Comparison of ENCODE assay signal across 10 cellular contexts in genomic region chr2:218980800-218981389, GRCh38. TPM values are rescaled to one million over a fixed set of nuclear protein-coding genes. Genes with fewer than 3 reads are reported as not detected.
DNase-seq lines count a peak whose midpoint lies in the region; TF ChIP-seq lines count a peak whose summit lies in the region.
"Had no signal": no experiment of that assay in that cellular context is flagged by ENCODE, and none has a peak within 500 bp of the region (broad histone marks: within the 10 kb centered on the region; RNA-seq: fewer than 3 reads in every experiment).

No MANE protein-coding gene starts in this region.

- H3K4me3 ChIP-seq in ovary = peak overlapping the region; percentile 4

- H3K4me3 Mint-ChIP-seq in brain = peak overlapping the region; percentile 75 to 85 (median 82)

- peak; percentile 28 for DNase-seq in NCI-H748 (lab: John Stamatoyannopoulos, UW; ENCODE audit: unreplicated experiment)
- no peak for DNase-seq in NCI-H748 treated with DMSO at 0.1 percent for 48 hours (lab: John Stamatoyannopoulos, UW)
- peak; percentile 6 for DNase-seq in HuH-7.5 (ENCODE audit: low spot score)
- DNase-seq in ovary = no peak
- no peak for DNase-seq in NCI-H146 treated with DMSO at 0.1 percent for 48 hours (lab: John Stamatoyannopoulos, UW; ENCODE audit: unreplicated experiment)
- no peak for DNase-seq in activated effector memory CD4-positive, alpha-beta T cell treated with Interleukin-2 at 50 U/mL for 16 hours
- DNase-seq in dedifferentiated amniotic fluid mesenchymal stem cell (ENCODE audit: extremely low spot score) = no peak

- H3K27ac ChIP-seq in ovary = no peak overlapping the region
- H3K27ac ChIP-seq: gastroesophageal sphincter had no signal

- H3K27ac Mint-ChIP-seq in brain = peak overlapping the region in 3 of 5 experiments; percentile 9 to 68 (median 36)

- peaks cover 92% of the 10 kb centered on the region for H3K27me3 Mint-ChIP-seq in brain

- TF ChIP-seq CTCF in brain (conservative IDR thresholded peaks at IDR 0.05) (peak in 1 of 2 experiments; percentile 37), ovary (IDR thresholded peaks at IDR 0.05) (no peak)

- H3K36me3 Mint-ChIP-seq in brain = no peaks in the 10 kb centered on the region

- no peaks in the 10 kb centered on the region for H3K36me3 ChIP-seq in ovary
- H3K36me3 ChIP-seq: gastroesophageal sphincter had no signal

- no peak for TF ChIP-seq POLR2A in ovary (IDR thresholded peaks at IDR 0.05)

- peaks cover 0 to 8% (median 0%) of the 10 kb centered on the region in 5 experiments for H3K9me3 Mint-ChIP-seq in brain

- intact Hi-C loops in ovary (cut with DNase I) = no loop called here

- H3K27me3 ChIP-seq in ovary = no peaks in the 10 kb centered on the region

- peaks cover 37% of the 10 kb centered on the region for H3K4me1 Mint-ChIP-seq in brain

- H3K9me3 ChIP-seq in ovary = no peaks in the 10 kb centered on the region
- H3K9me3 ChIP-seq: gastroesophageal sphincter had no signal

- no peak for TF ChIP-seq EP300 in ovary (IDR thresholded peaks at IDR 0.05)

- peaks cover 15% of the 10 kb centered on the region for H3K4me1 ChIP-seq in ovary (ENCODE audit: insufficient read depth)

- 6 to 8% (median 7%) methylated on average over 25 of the region's 25 CpGs for WGBS in ovary, 3 donors

RNA-seq across cellular contexts. Expression of gene FEV, which starts 4.1 kb away (rescaled TPM):
- polyA plus RNA-seq in brain (ENCODE audit: insufficient read depth, low read depth, low replicate concordance) = 5.9 TPM
- total RNA-seq in ovary = under 1 TPM in 2 of 7 donors, not detected in 5; 0.11 to 0.13 TPM
- polyA plus RNA-seq in ovary = not detected
- total RNA-seq: gastroesophageal sphincter, omental fat pad had no signal

RNA-seq across cellular contexts. Expression of gene CRYBA2, which starts 12.3 kb away (rescaled TPM):
- 9.1 TPM for polyA plus RNA-seq in brain (ENCODE audit: insufficient read depth, low read depth, low replicate concordance)
- not detected for total RNA-seq in ovary
- not detected for polyA plus RNA-seq in ovary
- total RNA-seq: gastroesophageal sphincter, omental fat pad had no signal

RNA-seq across cellular contexts. Expression of gene CDK5R2, which starts 21.4 kb away (rescaled TPM):
- polyA plus RNA-seq in brain (ENCODE audit: insufficient read depth, low read depth, low replicate concordance) = 44.3 TPM
- total RNA-seq in ovary = not detected
- not detected for polyA plus RNA-seq in ovary
- total RNA-seq: omental fat pad had no signal

Comparison
In these comparisons a context has a peak if more than half of its experiments do, and no peak if none do; other contexts are left out.
1. DNase-seq: peak in NCI-H748 (single experiment) and HuH-7.5 (single experiment); none in NCI-H748 treated with DMSO at 0.1 percent for 48 hours (single experiment), ovary (0 of 5), NCI-H146 treated with DMSO at 0.1 percent for 48 hours (single experiment), activated effector memory CD4-positive, alpha-beta T cell treated with Interleukin-2 at 50 U/mL for 16 hours (single experiment) and dedifferentiated amniotic fluid mesenchymal stem cell (single experiment).
2. RNA of gene CRYBA2, which starts 12.3 kb away (polyA plus RNA-seq): 9.1 TPM in brain (single experiment); not detected in ovary; every median in the first group is over 10 times any median in the second.
3. RNA of gene CDK5R2, which starts 21.4 kb away (polyA plus RNA-seq): 44.3 TPM in brain (single experiment); not detected in ovary; every median in the first group is over 10 times any median in the second.